Comparison of ENCODE assay signal across 12 cellular contexts in the genomic region with DNA sequence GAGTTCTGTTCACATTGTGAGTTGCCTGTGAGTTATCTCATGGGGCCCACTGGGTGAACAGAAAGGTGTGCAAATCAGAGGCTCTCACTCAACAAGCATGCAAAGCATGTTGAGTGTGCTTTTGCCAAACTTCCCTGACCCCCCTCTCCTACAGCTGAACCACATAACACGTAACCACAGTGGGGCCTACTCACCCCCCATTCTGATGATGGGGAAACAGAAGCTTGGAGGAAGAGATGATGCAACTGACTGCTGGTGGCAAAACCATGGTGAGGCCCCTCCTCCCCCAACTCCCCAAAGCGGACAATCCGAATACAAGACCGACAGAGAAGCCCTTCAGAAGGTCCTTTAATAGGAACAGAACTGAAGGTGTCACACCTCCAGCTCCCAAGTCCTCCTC. TPM values are rescaled to one million over a fixed set of nuclear protein-coding genes. Genes with fewer than 3 reads are reported as not detected.
A peak's percentile ranks its signal among the peaks of the same experiment; 100 is the strongest.
DNase-seq lines count a peak whose midpoint lies in the region; ATAC-seq, FAIRE-seq and TF ChIP-seq lines count a peak whose summit lies in the region.
"Had no signal": no experiment of that assay in that cellular context is flagged by ENCODE, and none has a peak within 500 bp of the region (broad histone marks: within the 10 kb centered on the region; RNA-seq: fewer than 3 reads in every experiment).

No MANE protein-coding gene starts in this region.

- in situ Hi-C loops in K562 (cut with MboI), result loop anchor here (10.0 kb wide), 1 partner anchor 336 kb away; the partner anchor contains the start of genes BRSK1 and HSPBP1

- TF ChIP-seq EP300 in K562 (IDR thresholded peaks at IDR 0.05; ENCODE audit: low read length), result no peak
- no peak for TF ChIP-seq EP300 in esophagus muscularis mucosa (IDR thresholded peaks at IDR 0.05)

- peaks cover 29% of the 10 kb centered on the region for H3K36me3 Mint-ChIP-seq in stimulated activated naive CD8-positive, alpha-beta T cell treated with anti-CD3 and anti-CD28 coated beads, Interleukin-15, Interleukin-2, amounts not matched to agents 100 ng/mL and 50 ng/mL, for 24 hours (ENCODE audit: low read depth)

- TF ChIP-seq POLR2A in K562 (conservative IDR thresholded peaks at IDR 0.05) (no peak), esophagus muscularis mucosa (IDR thresholded peaks at IDR 0.05; ENCODE audit: low read depth) (no peak)

- peaks cover 40% of the 10 kb centered on the region for H3K4me1 Mint-ChIP-seq in stimulated activated naive CD8-positive, alpha-beta T cell treated with anti-CD3 and anti-CD28 coated beads, Interleukin-15, Interleukin-2, amounts not matched to agents 100 ng/mL and 50 ng/mL, for 24 hours (ENCODE audit: low read depth)

- no TSS peak for BruUV-seq in K562 (replicated peaks; lab: Mats Ljungman, UMichigan)

- CTCF ChIA-PET in RWPE1 (lab: Yijun Ruan, JAX), result interaction anchor here (0.8 kb wide), 1 partner anchor 12 kb away, joined by 5 read pairs; no protein-coding TSS in a partner anchor
- CTCF ChIA-PET in K562 (lab: Yijun Ruan, JAX; ENCODE audit: low intra/inter-chr PET ratio), result no interaction called here

- H3K27ac Mint-ChIP-seq in stimulated activated naive CD8-positive, alpha-beta T cell treated with anti-CD3 and anti-CD28 coated beads, Interleukin-15, Interleukin-2, amounts not matched to agents 100 ng/mL and 50 ng/mL, for 24 hours, result peak overlapping the region; percentile 29

- H3K4me3 ChIP-seq in K562 (no peak overlapping the region), esophagus muscularis mucosa (no peak overlapping the region)

- peak overlapping the region; percentile 23 for H3K4me3 Mint-ChIP-seq in stimulated activated naive CD8-positive, alpha-beta T cell treated with anti-CD3 and anti-CD28 coated beads, Interleukin-15, Interleukin-2, amounts not matched to agents 100 ng/mL and 50 ng/mL, for 24 hours
- H3K4me3 Mint-ChIP-seq: T-helper 2 cell treated with Interferon-gamma antibody and Interleukin-4, amounts not matched to agents 5 μg/mL and 100 μg/mL, for 36 hours had no signal

- no peak for FAIRE-seq in K562 (lab: Jason Lieb, UNC)
- FAIRE-seq: GM18507 had no signal

- H3K27me3 Mint-ChIP-seq in stimulated activated naive CD8-positive, alpha-beta T cell treated with anti-CD3 and anti-CD28 coated beads, Interleukin-15, Interleukin-2, amounts not matched to agents 100 ng/mL and 50 ng/mL, for 24 hours, result peaks cover 3% of the 10 kb centered on the region

- H3K9ac ChIP-seq in K562 (ENCODE audit: insufficient read depth in 1 of 2, low read depth in 2 of 2, low read length in 2 of 2), result no peak overlapping the region

- no peaks in the 10 kb centered on the region for H3K9me3 Mint-ChIP-seq in stimulated activated naive CD8-positive, alpha-beta T cell treated with anti-CD3 and anti-CD28 coated beads, Interleukin-15, Interleukin-2, amounts not matched to agents 100 ng/mL and 50 ng/mL, for 24 hours

- no peaks in the 10 kb centered on the region; the same call in 1 of the 2 replicates for H4K20me1 ChIP-seq in K562 (replicated peaks; ENCODE audit: control insufficient read depth, insufficient read depth, low read length)

- DNase-seq in activated naive CD4-positive, alpha-beta T cell treated with anti-CD3 and anti-CD28 coated beads, Interleukin-2, amount 50 U/mL, for 16 hours, result peak; percentile 33
- no peak for DNase-seq in activated naive CD4-positive, alpha-beta T cell treated with Interleukin-2 at 50 U/mL for 16 hours
- DNase-seq in RWPE1 (ENCODE audit: low spot score) (no peak), K562 (ENCODE audit: extremely low read depth in 1 of 4, low spot score in 3 of 4) (peak in 1 of 4 experiments; percentile 4), HT-29 (ENCODE audit: low spot score) (no peak), esophagus muscularis mucosa (ENCODE audit: extremely low spot score) (no peak)
- DNase-seq: glutamatergic neuron, nucleus accumbens had no signal

- H3K36me3 ChIP-seq in K562 (ENCODE audit: control insufficient read depth, insufficient read depth, low read length), result peaks cover 29% of the 10 kb centered on the region; the same call in 2 of the 3 replicates
- peaks cover 18 to 52% (median 42%) of the 10 kb centered on the region in 4 donors for H3K36me3 ChIP-seq in esophagus muscularis mucosa

- ATAC-seq in K562 (no peak), HG03097 (IDR thresholded peaks at IDR 0.05; ENCODE audit: low FRiP score, unreplicated experiment) (no peak)

- H2AFZ ChIP-seq in K562 (ENCODE audit: low read depth, low read length), result no peak overlapping the region

- peaks cover 9 to 17% of the 10 kb centered on the region in 2 experiments; a peak in 4 of 5 replicates for H3K4me1 ChIP-seq in K562 (replicated peaks in 1 of 2; ENCODE audit: control insufficient read depth in 2 of 2, insufficient read depth in 2 of 2, low read length in 2 of 2)
- peaks cover 5 to 41% (median 33%) of the 10 kb centered on the region in 4 donors for H3K4me1 ChIP-seq in esophagus muscularis mucosa

- H3K27ac ChIP-seq in RWPE1 (0 out of 2 replicates have a peak overlapping the region, but pooled peaks have one; percentile 5), K562 (ENCODE audit: extremely low read depth, low read depth, low read length) (no peak overlapping the region), esophagus muscularis mucosa (replicated peaks in 1 of 4) (no peak overlapping the region)

- intact Hi-C loops in K562 (cut with micrococcal nuclease) (no loop called here), esophagus muscularis mucosa (cut with DNase I) (no loop called here)

- H3K4me2 ChIP-seq in K562 (ENCODE audit: insufficient read depth, low read length), result no peak overlapping the region

- TF ChIP-seq CTCF in RWPE1 (conservative IDR thresholded peaks at IDR 0.05; ENCODE audit: low read depth), result no peak
- no peak for TF ChIP-seq CTCF in K562 (IDR thresholded peaks at IDR 0.05 in 2 of 3, conservative IDR thresholded peaks at IDR 0.05 in 1 of 3; ENCODE audit: insufficient read depth in 2 of 3, low read depth in 1 of 3, low read length in 3 of 3)
- no peak for TF ChIP-seq CTCF in esophagus muscularis mucosa (IDR thresholded peaks at IDR 0.05)

- TF ChIP-seq RAD21 in K562 (CRISPR knock-in tag; conservative IDR thresholded peaks at IDR 0.05 in 1 of 2, IDR thresholded peaks at IDR 0.05 in 1 of 2), result no peak

- peaks cover 3% of the 10 kb centered on the region for H3K9me1 ChIP-seq in K562 (ENCODE audit: control insufficient read depth, insufficient read depth, low read length)

- H3K27me3 ChIP-seq in K562 (ENCODE audit: control insufficient read depth in 2 of 2, insufficient read depth in 2 of 2, low read length in 2 of 2), result no peaks in the 10 kb centered on the region
- H3K27me3 ChIP-seq in esophagus muscularis mucosa, result no peaks in the 10 kb centered on the region

- WGBS in K562 (ENCODE audit: insufficient coverage, low coverage, missing lambda C conversion rate), result 65% methylated on average over 4 of the region's 4 CpGs
- WGBS in esophagus muscularis mucosa, result 67% methylated on average over 4 of the region's 4 CpGs

- H3K9me3 ChIP-seq in K562 (replicated peaks; ENCODE audit: control insufficient read depth, insufficient read depth, low read depth, low read length), result no peaks in the 10 kb centered on the region
- no peaks in the 10 kb centered on the region for H3K9me3 ChIP-seq in esophagus muscularis mucosa

- H3K79me2 ChIP-seq in K562 (ENCODE audit: control insufficient read depth, insufficient read depth, low read length), result peaks cover 7% of the 10 kb centered on the region; the same call in 2 of the 3 replicates

- POLR2A ChIA-PET in RWPE1 (lab: Yijun Ruan, JAX; ENCODE audit: low non-redundant PET), result no interaction called here
- POLR2A ChIA-PET in K562 (lab: Yijun Ruan, JAX), result interaction anchor here (0.6 to 2.0 kb wide), 5 partner anchors 10 to 1073 kb away, joined by 3 to 11 read pairs (median 4); partner anchors contain the start of genes FIZ1 and ZNF865

RNA-seq across cellular contexts. Expression of gene ZNF784, which starts 4.0 kb away (rescaled TPM):
- 6.3 and 14.3 TPM in 2 replicates for total RNA-seq in K562 (2011; cell fraction: chromatin; rRNA removed; ENCODE audit: low replicate concordance)
- 10.0 and 12.5 TPM in 2 replicates for total RNA-seq in K562 (2011; cell fraction: nucleolus; rRNA removed)
- 7.7 and 9.6 TPM in 2 replicates for total RNA-seq in K562 (2011; cell fraction: nucleoplasm; rRNA removed)
- total RNA-seq in K562 (2014; rRNA removed) (2.0 and 3.8 TPM in 2 replicates), K562 (2014; rRNA removed; fragmentation: Illumina TruSeq; extraction: Trizol) (1.6 TPM in 2 replicates), K562 (2015; rRNA removed; fragmentation: Illumina TruSeq; extraction: Trizol) (2.7 and 3.2 TPM in 2 replicates), K562 (2021) (4.6 and 6.1 TPM in 2 replicates), esophagus muscularis mucosa (1 to 10 TPM; 2.5 to 6.3 (median 4.0) TPM)
- polyA plus RNA-seq in K562 (2011; rRNA removed) (2.1 and 3.5 TPM in 2 replicates), K562 (2014; fragmentation: Illumina TruSeq; extraction: Trizol) (4.1 and 5.1 TPM in 2 replicates), K562 (2014; fragmentation: Nextera tagmentation; extraction: Ambion mirVana) (under 1 TPM; 0.14 to 0.17 TPM), K562 (2014; rRNA removed) (4.1 and 4.4 TPM in 2 replicates)
- 2.0 and 4.3 TPM in 2 replicates for polyA plus RNA-seq in K562 (2011; cell fraction: cytosol; rRNA removed)
- polyA plus RNA-seq in K562 (2011; cell fraction: nucleus; rRNA removed), result 11.3 and 16.1 TPM in 2 replicates
- polyA plus RNA-seq in K562 (2012), result 7.3 and 7.9 TPM in 2 replicates
- 1.4 TPM in 2 replicates for polyA minus RNA-seq in K562 (2011; rRNA and poly(A)+ RNA removed)
- 1.3 and 2.6 TPM in 2 replicates for polyA minus RNA-seq in K562 (2011; cell fraction: cytosol; rRNA and poly(A)+ RNA removed)
- 2.7 TPM in 2 replicates for polyA minus RNA-seq in K562 (2011; cell fraction: nucleus; rRNA and poly(A)+ RNA removed)
- total RNA-seq in HT-29 (2014; rRNA removed; shearing (Covaris generic)), result 17.5 and 19.9 TPM in 2 replicates

RNA-seq across cellular contexts. Expression of gene ZNF865, which starts 15.0 kb away (rescaled TPM):
- 2.2 and 8.0 TPM in 2 replicates for total RNA-seq in K562 (2011; cell fraction: chromatin; rRNA removed; ENCODE audit: low replicate concordance)
- total RNA-seq in K562 (2011; cell fraction: nucleolus; rRNA removed), result 8.0 and 10.0 TPM in 2 replicates
- 4.9 and 5.2 TPM in 2 replicates for total RNA-seq in K562 (2011; cell fraction: nucleoplasm; rRNA removed)
- 1.6 and 2.3 TPM in 2 replicates for total RNA-seq in K562 (2014; rRNA removed)
- total RNA-seq in K562 (2014; rRNA removed; fragmentation: Illumina TruSeq; extraction: Trizol), result 0.29 and 0.40 TPM in 2 replicates
- 1.4 and 1.5 TPM in 2 replicates for total RNA-seq in K562 (2015; rRNA removed; fragmentation: Illumina TruSeq; extraction: Trizol)
- 18.6 and 18.8 TPM in 2 replicates for total RNA-seq in K562 (2021)
- 1.2 and 1.5 TPM in 2 replicates for polyA plus RNA-seq in K562 (2011; rRNA removed)
- polyA plus RNA-seq in K562 (2011; cell fraction: cytosol; rRNA removed), result 2.0 and 9.6 TPM in 2 replicates
- polyA plus RNA-seq in K562 (2011; cell fraction: nucleus; rRNA removed), result 1.6 and 4.8 TPM in 2 replicates
- polyA plus RNA-seq in K562 (2012), result 6.0 and 10.0 TPM in 2 replicates
- polyA plus RNA-seq in K562 (2014; fragmentation: Illumina TruSeq; extraction: Trizol), result 1.8 and 2.3 TPM in 2 replicates
- polyA plus RNA-seq in K562 (2014; fragmentation: Nextera tagmentation; extraction: Ambion mirVana), result not detected
- 6.7 and 6.9 TPM in 2 replicates for polyA plus RNA-seq in K562 (2014; rRNA removed)
- 0.24 and 0.60 TPM in 2 replicates for polyA minus RNA-seq in K562 (2011; rRNA and poly(A)+ RNA removed)
- polyA minus RNA-seq in K562 (2011; cell fraction: cytosol; rRNA and poly(A)+ RNA removed), result 7.3 and 9.8 TPM in 2 replicates
- polyA minus RNA-seq in K562 (2011; cell fraction: nucleus; rRNA and poly(A)+ RNA removed), result 1.1 and 1.5 TPM in 2 replicates
- total RNA-seq in HT-29 (2014; rRNA removed; shearing (Covaris generic)), result 9.1 and 9.6 TPM in 2 replicates
- 10 to 100 TPM in 2 of 4 donors, 1 to 10 TPM in 2; 7.5 to 15.4 (median 10.2) TPM for total RNA-seq in esophagus muscularis mucosa

RNA-seq across cellular contexts. Expression of gene ZNF524, which starts 20.3 kb away (rescaled TPM):
- 3.2 and 12.0 TPM in 2 replicates for total RNA-seq in K562 (2011; cell fraction: chromatin; rRNA removed; ENCODE audit: low replicate concordance)
- 12.4 and 13.0 TPM in 2 replicates for total RNA-seq in K562 (2011; cell fraction: nucleolus; rRNA removed)
- 7.3 and 7.5 TPM in 2 replicates for total RNA-seq in K562 (2011; cell fraction: nucleoplasm; rRNA removed)
- 14.7 and 23.6 TPM in 2 replicates for total RNA-seq in K562 (2014; rRNA removed)
- 0.55 and 1.2 TPM in 2 replicates for total RNA-seq in K562 (2014; rRNA removed; fragmentation: Illumina TruSeq; extraction: Trizol)
- 5.6 and 6.4 TPM in 2 replicates for total RNA-seq in K562 (2015; rRNA removed; fragmentation: Illumina TruSeq; extraction: Trizol)
- 15.6 and 16.7 TPM in 2 replicates for total RNA-seq in K562 (2021)
- polyA plus RNA-seq in K562 (2011; rRNA removed), result 2.9 and 3.7 TPM in 2 replicates
- polyA plus RNA-seq in K562 (2011; cell fraction: cytosol; rRNA removed), result 6.8 and 21.8 TPM in 2 replicates
- polyA plus RNA-seq in K562 (2011; cell fraction: nucleus; rRNA removed), result 9.0 and 14.1 TPM in 2 replicates
- 7.6 and 20.4 TPM in 2 replicates for polyA plus RNA-seq in K562 (2012)
- 1.4 and 5.4 TPM in 2 replicates for polyA plus RNA-seq in K562 (2014; fragmentation: Illumina TruSeq; extraction: Trizol)
- under 1 TPM; 0.08 to 0.10 TPM for polyA plus RNA-seq in K562 (2014; fragmentation: Nextera tagmentation; extraction: Ambion mirVana)
- polyA plus RNA-seq in K562 (2014; rRNA removed), result 13.1 and 14.4 TPM in 2 replicates
- polyA minus RNA-seq in K562 (2011; rRNA and poly(A)+ RNA removed), result 0.30 and 0.67 TPM in 2 replicates
- polyA minus RNA-seq in K562 (2011; cell fraction: cytosol; rRNA and poly(A)+ RNA removed), result 5.1 and 7.1 TPM in 2 replicates
- polyA minus RNA-seq in K562 (2011; cell fraction: nucleus; rRNA and poly(A)+ RNA removed), result 5.9 and 6.3 TPM in 2 replicates
- total RNA-seq in HT-29 (2014; rRNA removed; shearing (Covaris generic)), result 69.6 and 81.2 TPM in 2 replicates
- total RNA-seq in esophagus muscularis mucosa, result 10 to 100 TPM; 20.5 to 36.2 (median 27.9) TPM

RNA-seq across cellular contexts. Expression of gene ZNF580, which starts 20.4 kb away (rescaled TPM):
- 26.2 and 41.7 TPM in 2 replicates for total RNA-seq in K562 (2011; cell fraction: chromatin; rRNA removed; ENCODE audit: low replicate concordance)
- total RNA-seq in K562 (2011; cell fraction: nucleolus; rRNA removed), result 16.2 and 20.0 TPM in 2 replicates
- 33.4 and 56.4 TPM in 2 replicates for total RNA-seq in K562 (2011; cell fraction: nucleoplasm; rRNA removed)
- 13.9 and 24.4 TPM in 2 replicates for total RNA-seq in K562 (2014; rRNA removed)
- 5.2 and 5.7 TPM in 2 replicates for total RNA-seq in K562 (2014; rRNA removed; fragmentation: Illumina TruSeq; extraction: Trizol)
- total RNA-seq in K562 (2015; rRNA removed; fragmentation: Illumina TruSeq; extraction: Trizol), result 6.0 and 6.8 TPM in 2 replicates
- total RNA-seq in K562 (2021), result 38.0 and 47.4 TPM in 2 replicates
- 5.0 and 7.7 TPM in 2 replicates for polyA plus RNA-seq in K562 (2011; rRNA removed)
- 10.9 and 21.1 TPM in 2 replicates for polyA plus RNA-seq in K562 (2011; cell fraction: cytosol; rRNA removed)
- 39.9 and 68.6 TPM in 2 replicates for polyA plus RNA-seq in K562 (2011; cell fraction: nucleus; rRNA removed)
- 41.5 and 62.4 TPM in 2 replicates for polyA plus RNA-seq in K562 (2012)
- polyA plus RNA-seq in K562 (2014; fragmentation: Illumina TruSeq; extraction: Trizol), result 12.7 and 15.5 TPM in 2 replicates
- polyA plus RNA-seq in K562 (2014; fragmentation: Nextera tagmentation; extraction: Ambion mirVana), result 1 to 10 TPM; 2.3 to 3.9 TPM
- 25.2 and 30.8 TPM in 2 replicates for polyA plus RNA-seq in K562 (2014; rRNA removed)
- 4.4 and 4.6 TPM in 2 replicates for polyA minus RNA-seq in K562 (2011; rRNA and poly(A)+ RNA removed)
- 12.2 and 16.3 TPM in 2 replicates for polyA minus RNA-seq in K562 (2011; cell fraction: cytosol; rRNA and poly(A)+ RNA removed)
- polyA minus RNA-seq in K562 (2011; cell fraction: nucleus; rRNA and poly(A)+ RNA removed), result 7.3 and 8.8 TPM in 2 replicates
- 16.1 and 18.8 TPM in 2 replicates for total RNA-seq in HT-29 (2014; rRNA removed; shearing (Covaris generic))
- total RNA-seq in esophagus muscularis mucosa, result 10 to 100 TPM; 38.3 to 66.8 (median 43.1) TPM

RNA-seq across cellular contexts. Expression of gene FIZ1, which starts 21.1 kb away (rescaled TPM):
- total RNA-seq in K562 (2011; cell fraction: chromatin; rRNA removed; ENCODE audit: low replicate concordance), result 4.3 and 8.7 TPM in 2 replicates
- total RNA-seq in K562 (2011; cell fraction: nucleolus; rRNA removed), result 5.7 and 6.8 TPM in 2 replicates
- total RNA-seq in K562 (2011; cell fraction: nucleoplasm; rRNA removed), result 6.9 and 7.8 TPM in 2 replicates
- 5.9 and 7.3 TPM in 2 replicates for total RNA-seq in K562 (2014; rRNA removed)
- total RNA-seq in K562 (2014; rRNA removed; fragmentation: Illumina TruSeq; extraction: Trizol), result 2.3 and 3.2 TPM in 2 replicates
- 4.7 and 5.5 TPM in 2 replicates for total RNA-seq in K562 (2015; rRNA removed; fragmentation: Illumina TruSeq; extraction: Trizol)
- 14.4 and 17.5 TPM in 2 replicates for total RNA-seq in K562 (2021)
- 3.8 and 4.7 TPM in 2 replicates for polyA plus RNA-seq in K562 (2011; rRNA removed)
- polyA plus RNA-seq in K562 (2011; cell fraction: cytosol; rRNA removed), result 3.5 and 7.4 TPM in 2 replicates
- 7.6 and 10.7 TPM in 2 replicates for polyA plus RNA-seq in K562 (2011; cell fraction: nucleus; rRNA removed)
- polyA plus RNA-seq in K562 (2012), result 10.6 and 12.2 TPM in 2 replicates
- polyA plus RNA-seq in K562 (2014; fragmentation: Illumina TruSeq; extraction: Trizol), result 8.7 TPM in 2 replicates
- polyA plus RNA-seq in K562 (2014; fragmentation: Nextera tagmentation; extraction: Ambion mirVana), result under 1 TPM; 0.79 to 0.81 TPM
- polyA plus RNA-seq in K562 (2014; rRNA removed), result 5.7 and 5.8 TPM in 2 replicates
- 2.1 and 3.1 TPM in 2 replicates for polyA minus RNA-seq in K562 (2011; rRNA and poly(A)+ RNA removed)
- 5.5 and 6.6 TPM in 2 replicates for polyA minus RNA-seq in K562 (2011; cell fraction: cytosol; rRNA and poly(A)+ RNA removed)
- 2.8 and 3.4 TPM in 2 replicates for polyA minus RNA-seq in K562 (2011; cell fraction: nucleus; rRNA and poly(A)+ RNA removed)
- 15.9 and 19.2 TPM in 2 replicates for total RNA-seq in HT-29 (2014; rRNA removed; shearing (Covaris generic))
- total RNA-seq in esophagus muscularis mucosa, result 10 to 100 TPM in 2 of 4 donors, 1 to 10 TPM in 2; 8.3 to 17.3 (median 11.4) TPM
